ENCODE assay signal across 10 cellular contexts in the genomic region with DNA sequence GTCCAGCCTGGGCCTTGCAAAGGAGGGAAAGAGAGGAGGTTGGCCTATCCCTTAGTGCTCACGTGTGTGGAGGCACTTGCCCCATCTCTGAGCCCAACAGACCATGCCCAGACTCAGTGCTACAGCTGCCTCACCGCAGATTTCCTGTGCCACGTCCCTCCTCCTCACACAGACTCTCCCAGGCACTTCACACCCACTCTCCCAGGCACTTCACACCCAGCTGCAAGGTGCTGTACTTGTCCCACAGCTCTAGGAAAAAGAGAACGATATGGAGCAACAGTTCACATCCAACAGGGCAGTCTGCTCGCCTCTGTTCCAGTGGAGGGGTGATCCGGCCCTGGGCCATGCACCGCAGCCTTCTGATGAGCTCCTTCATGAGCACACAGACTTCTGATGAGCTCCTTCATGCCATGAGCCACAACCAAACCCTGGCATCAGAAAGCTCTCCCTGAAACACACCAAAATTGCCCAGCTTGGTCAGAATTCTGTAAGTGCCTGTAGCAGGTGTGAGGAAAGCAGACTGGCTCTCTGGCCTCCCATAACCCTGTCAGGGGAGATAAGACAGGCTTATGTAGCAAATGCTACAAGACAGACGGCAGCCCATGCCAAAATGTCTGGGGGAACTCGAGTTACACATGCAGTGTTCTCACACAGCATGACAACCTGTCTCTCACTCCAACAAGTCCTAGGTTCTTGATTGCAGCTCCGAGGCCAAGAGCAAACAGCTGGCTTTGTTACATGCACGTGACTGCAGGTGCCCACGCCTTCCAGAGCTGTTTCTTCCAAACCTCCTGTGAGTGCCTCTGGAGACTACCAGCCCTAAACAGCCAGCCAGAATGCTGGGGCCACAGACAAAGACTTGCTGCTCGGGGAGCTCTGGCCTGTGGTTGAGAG.
DNase-seq lines count a peak whose midpoint lies in the region; ATAC-seq and TF ChIP-seq lines count a peak whose summit lies in the region.
"Had no signal": no experiment of that assay in that cellular context is flagged by ENCODE, and none has a peak within 500 bp of the region (broad histone marks: within the 10 kb centered on the region; RNA-seq: fewer than 3 reads in every experiment).

No MANE protein-coding gene starts in this region.

- peaks cover 31 to 73% (median 66%) of the 10 kb centered on the region in 10 experiments for H3K4me1 ChIP-seq in BLaER1 treated with 17β-estradiol and CSF1 and Interleukin-3, amounts not matched to agents 10 nM and 100 nM
- H3K4me1 ChIP-seq in PC-9 (replicated peaks; ENCODE audit: insufficient read depth) = no peaks in the 10 kb centered on the region

- no peaks in the 10 kb centered on the region for H3K9me2 ChIP-seq in PC-9 (ENCODE audit: insufficient read depth)

- intact Hi-C loops in PC-9 (cut with micrococcal nuclease; ENCODE audit: unreplicated experiment) = no loop called here

- TF ChIP-seq CTCF in PC-9 (conservative IDR thresholded peaks at IDR 0.05) = no peak

- H3K36me3 ChIP-seq in BLaER1 treated with 17β-estradiol and CSF1 and Interleukin-3, amounts not matched to agents 10 nM and 100 nM = no peaks in the 10 kb centered on the region
- no peaks in the 10 kb centered on the region for H3K36me3 ChIP-seq in KOPT-K1 (ENCODE audit: insufficient read depth, low read length)
- H3K36me3 ChIP-seq in PC-9 (ENCODE audit: low read depth) = no peaks in the 10 kb centered on the region

- peak overlapping the region in 8 of 11 experiments; percentile 18 to 86 (median 72); a peak in 15 of 22 replicates for H3K9ac ChIP-seq in BLaER1 treated with 17β-estradiol and CSF1 and Interleukin-3, amounts not matched to agents 10 nM and 100 nM

- no peaks in the 10 kb centered on the region for H3F3A ChIP-seq in PC-9 (ENCODE audit: insufficient read depth, low read depth)

- POLR2A ChIA-PET in PC-9 (lab: Charles Lee; ENCODE audit: unreplicated experiment) = no interaction called here

- H3K9me3 ChIP-seq in BLaER1 treated with 17β-estradiol and CSF1 and Interleukin-3, amounts not matched to agents 10 nM and 100 nM (replicated peaks in 1 of 11) = peaks cover 0 to 8% (median 0%) of the 10 kb centered on the region in 11 experiments; a peak in 2 of 22 replicates
- no peaks in the 10 kb centered on the region for H3K9me3 ChIP-seq in KOPT-K1 (ENCODE audit: insufficient read depth, low read length, poor library complexity, severe bottlenecking)
- no peaks in the 10 kb centered on the region for H3K9me3 ChIP-seq in PC-9 (ENCODE audit: insufficient read depth, low read depth)

- peak overlapping the region in 2 of 10 experiments; percentile 25; a peak in 2 of 20 replicates for H3K4me3 ChIP-seq in BLaER1 treated with 17β-estradiol and CSF1 and Interleukin-3, amounts not matched to agents 10 nM and 100 nM
- no peak overlapping the region for H3K4me3 ChIP-seq in PC-9

- DNase-seq in caudate nucleus (lab: John Stamatoyannopoulos, UW) (peak in 29 of 61 donors; percentile 16 to 70 (median 36)), RKO (ENCODE audit: low spot score) (no peak), PC-9 (no peak), NCI-H1048 (lab: John Stamatoyannopoulos, UW) (no peak)
- DNase-seq: activated CD4-positive, CD25-positive, alpha-beta regulatory T cell; activated naive CD8-positive, alpha-beta T cell treated with anti-CD3 and anti-CD28 coated beads, Interleukin-2, amount 10 ng/mL, durations not matched to agents 7 days and 5 days had no signal

- peak; percentile 65 for ATAC-seq in GM19463 (IDR thresholded peaks at IDR 0.05; ENCODE audit: unreplicated experiment)
- no peak for ATAC-seq in HG02884 (IDR thresholded peaks at IDR 0.05; ENCODE audit: unreplicated experiment)

- BruUV-seq in PC-9 (replicated peaks; lab: Mats Ljungman, UMichigan) = no TSS peak

- no peaks in the 10 kb centered on the region for H4K20me1 ChIP-seq in BLaER1 treated with 17β-estradiol and CSF1 and Interleukin-3, amounts not matched to agents 10 nM and 100 nM
- no peaks in the 10 kb centered on the region for H4K20me1 ChIP-seq in PC-9 (ENCODE audit: insufficient read depth)

- H3K27ac ChIP-seq in BLaER1 treated with 17β-estradiol and CSF1 and Interleukin-3, amounts not matched to agents 10 nM and 100 nM = peak overlapping the region in 8 of 11 experiments; percentile 53 to 98 (median 87); a peak in 16 of 22 replicates
- H3K27ac ChIP-seq in KOPT-K1 (ENCODE audit: low read depth, low read length, poor library complexity, severe bottlenecking) = peak overlapping the region; percentile 87
- peak overlapping the region; percentile 16 for H3K27ac ChIP-seq in caudate nucleus (ENCODE audit: low read depth, low read length)
- no peak overlapping the region for H3K27ac ChIP-seq in PC-9

- H2AFZ ChIP-seq in PC-9 = no peak overlapping the region

- no peaks in the 10 kb centered on the region for H3K79me2 ChIP-seq in PC-9 (ENCODE audit: low read depth)

- no peaks in the 10 kb centered on the region for H3K27me3 ChIP-seq in BLaER1 treated with 17β-estradiol and CSF1 and Interleukin-3, amounts not matched to agents 10 nM and 100 nM
- no peaks in the 10 kb centered on the region for H3K27me3 ChIP-seq in PC-9 (ENCODE audit: insufficient read depth, low read depth)

- H3K4me2 ChIP-seq in BLaER1 treated with 17β-estradiol and CSF1 and Interleukin-3, amounts not matched to agents 10 nM and 100 nM = peak overlapping the region; percentile 49 to 93 (median 84)
- no peak overlapping the region for H3K4me2 ChIP-seq in PC-9

- CTCF ChIA-PET in PC-9 (lab: Charles Lee) = no interaction called here
